In genomic region chr4:152206646-152207435, GRCh38 we compare ENCODE assay signal across 1 cellular context.
TF ChIP-seq lines count a peak whose summit lies in the region.

No MANE protein-coding gene starts in this region.

TF ChIP-seq in GM23338, 12 proteins besides CTCF, POLR2A, EP300 and RAD21 (continued from another document):
- no peak for TF ChIP-seq EZH2 (IDR thresholded peaks at IDR 0.05; ENCODE audit: low read depth, unreplicated experiment)
